9 cellular contexts compared by ENCODE assay signal in genomic region chr3:62186967-62187366, GRCh38.
A peak's percentile ranks its signal among the peaks of the same experiment; 100 is the strongest.
DNase-seq lines count a peak whose midpoint lies in the region; ATAC-seq, FAIRE-seq and TF ChIP-seq lines count a peak whose summit lies in the region.
"Had no signal": no experiment of that assay in that cellular context is flagged by ENCODE, and none has a peak within 500 bp of the region (broad histone marks: within the 10 kb centered on the region; RNA-seq: fewer than 3 reads in every experiment).

No MANE protein-coding gene starts in this region.

- no peaks in the 10 kb centered on the region for H3K9me3 ChIP-seq in GM12878 (replicated peaks; ENCODE audit: control insufficient read depth, insufficient read depth, low read length)
- H3K9me3 ChIP-seq in left lung = no peaks in the 10 kb centered on the region

- no peaks in the 10 kb centered on the region for H3K79me2 ChIP-seq in GM12878 (ENCODE audit: control insufficient read depth, insufficient read depth, low read length)

- H3K27ac ChIP-seq in GM12878 (ENCODE audit: control insufficient read depth, insufficient read depth) (no peak overlapping the region), left lung (peak overlapping the region in 1 of 2 donors; percentile 36)
- H3K27ac ChIP-seq: epithelial cell of prostate had no signal

- no TSS peak for BruUV-seq in GM12878 (replicated peaks; lab: Mats Ljungman, UMichigan)

- intact Hi-C loops in GM12878 (cut with micrococcal nuclease; ENCODE audit: unreplicated experiment) (loop anchor here (5.0 kb wide), 2 partner anchors 250 to 625 kb away; partner anchors contain the start of gene PTPRG), left lung (cut with DNase I) (loop anchor here in 1 of 2 donors (5.0 kb wide), 1 partner anchor 330 kb away; no protein-coding TSS in a partner anchor)

- CTCF ChIA-PET in GM12878 (lab: Yijun Ruan, JAX) = interaction anchor here (0.7 to 11.0 kb wide), 41 partner anchors 10 to 805 kb away, joined by 3 to 198 read pairs (median 5); no protein-coding TSS in a partner anchor

- TF ChIP-seq POLR2A in GM12878 (IDR thresholded peaks at IDR 0.05; ENCODE audit: low read depth, low read length) = no peak

- DNase-seq in AG20443 (ENCODE audit: low spot score) (peak; percentile 38), GM12878 (ENCODE audit: low read depth, low spot score) (no peak), left lung (no peak), germinal center (ENCODE audit: low spot score) (no peak), GM19238 (ENCODE audit: insufficient read length, low spot score) (no peak)
- peak; percentile 32 for DNase-seq in Jurkat, Clone E6-1 (ENCODE audit: low read depth, low spot score)

- H3K4me1 ChIP-seq in GM12878 (ENCODE audit: control insufficient read depth, insufficient read depth, low read length) (no peaks in the 10 kb centered on the region), left lung (peaks cover 0 to 10% of the 10 kb centered on the region in 2 donors)

- no peak overlapping the region for H3K4me2 ChIP-seq in GM12878 (ENCODE audit: control insufficient read depth, insufficient read depth)

- no peak for FAIRE-seq in GM12878 (lab: Jason Lieb, UNC)

- H3K36me3 ChIP-seq in GM12878 (ENCODE audit: control insufficient read depth in 2 of 2, insufficient read depth in 2 of 2, low read length in 1 of 2) = no peaks in the 10 kb centered on the region
- peaks cover 0 to 6% of the 10 kb centered on the region in 2 donors for H3K36me3 ChIP-seq in left lung

- peak; percentile 28; the same call in 1 of the 2 replicates for TF ChIP-seq RAD21 in GM12878 (IDR thresholded peaks at IDR 0.05; ENCODE audit: insufficient read depth, low read depth, low read length)

- WGBS in GM12878 (ENCODE audit: insufficient coverage, insufficient replicate concordance, low lambda C conversion rate, missing lambda C conversion rate) = 12% methylated on average over 6 of the region's 6 CpGs

- H3K27me3 ChIP-seq in GM12878 (replicated peaks in 1 of 2; ENCODE audit: control insufficient read depth in 2 of 2, insufficient read depth in 2 of 2, low read length in 1 of 2) (no peaks in the 10 kb centered on the region), left lung (no peaks in the 10 kb centered on the region)

- H2AFZ ChIP-seq in GM12878 (ENCODE audit: control insufficient read depth, low read depth, low read length) = no peak overlapping the region

- ATAC-seq in GM12878 (peak; percentile 60), left lung (peak; percentile 11), HG02610 (IDR thresholded peaks at IDR 0.05; ENCODE audit: unreplicated experiment) (no peak), GM19395 (IDR thresholded peaks at IDR 0.05; ENCODE audit: unreplicated experiment) (no peak)

- in situ Hi-C loops in GM12878 (cut with MboI) = loop anchor here (5.0 to 10.0 kb wide), 2 partner anchors 335 to 622 kb away; partner anchors contain the start of gene PTPRG

- no peaks in the 10 kb centered on the region for H4K20me1 ChIP-seq in GM12878 (ENCODE audit: control insufficient read depth, insufficient read depth)

- SMC1A ChIA-PET in GM12878 (lab: Charles Lee; ENCODE audit: uncharacterized antibody, unreplicated experiment) = interaction anchor here (0.6 to 5.8 kb wide), 36 partner anchors 10 to 626 kb away, joined by 3 to 138 read pairs (median 4); partner anchors contain the start of gene PTPRG

- TF ChIP-seq CTCF in GM12878 (IDR thresholded peaks at IDR 0.05 in 2 of 3, conservative IDR thresholded peaks at IDR 0.05 in 1 of 3; ENCODE audit: control insufficient read depth in 2 of 3, extremely low read depth in 1 of 3, insufficient read depth in 1 of 3, low read depth in 3 of 3, low read length in 3 of 3) (peak; percentile 15 to 33 (median 29); a peak in 2 of 6 replicates), left lung (IDR thresholded peaks at IDR 0.05) (peak in 1 of 2 donors; percentile 19)

- no peak overlapping the region for H3K4me3 ChIP-seq in Jurkat, Clone E6-1 (ENCODE audit: low read length)
- H3K4me3 ChIP-seq in GM12878 = no peak overlapping the region
- no peak overlapping the region for H3K4me3 ChIP-seq in left lung

- TF ChIP-seq EP300 in GM12878 (IDR thresholded peaks at IDR 0.05; ENCODE audit: borderline replicate concordance in 1 of 2, control insufficient read depth in 1 of 2, low read depth in 2 of 2, low read length in 2 of 2) = no peak

- no peak overlapping the region for H3K9ac ChIP-seq in GM12878 (ENCODE audit: control insufficient read depth, insufficient read depth, low read length)

- RAD21 ChIA-PET in GM12878 (lab: Charles Lee; ENCODE audit: unreplicated experiment) = interaction anchor here (0.6 to 4.0 kb wide), 25 partner anchors 8 to 805 kb away, joined by 3 to 70 read pairs (median 5); no protein-coding TSS in a partner anchor

- POLR2A ChIA-PET in GM12878 (lab: Charles Lee) = no interaction called here

TF ChIP-seq in GM12878, 131 proteins besides CTCF, POLR2A, EP300 and RAD21:
- TF ChIP-seq DPF2 (IDR thresholded peaks at IDR 0.05) (0 out of 2 replicates have a peak, but pooled peaks have one; percentile 25), BCL3 (IDR thresholded peaks at IDR 0.05; ENCODE audit: borderline replicate concordance, insufficient read depth, low read depth, low read length, poor library complexity, severe bottlenecking) (no peak)

Comparison
In these comparisons a context has a peak if more than half of its experiments do, and no peak if none do; other contexts are left out.
1. DNase-seq: peak in AG20443 (single experiment) and Jurkat, Clone E6-1 (single experiment); none in GM12878 (single experiment), left lung (0 of 2), germinal center (single experiment) and GM19238 (single experiment).
2. ATAC-seq: peak in GM12878 (single experiment) and left lung (single experiment); none in HG02610 (single experiment) and GM19395 (single experiment).